In the genomic region with DNA sequence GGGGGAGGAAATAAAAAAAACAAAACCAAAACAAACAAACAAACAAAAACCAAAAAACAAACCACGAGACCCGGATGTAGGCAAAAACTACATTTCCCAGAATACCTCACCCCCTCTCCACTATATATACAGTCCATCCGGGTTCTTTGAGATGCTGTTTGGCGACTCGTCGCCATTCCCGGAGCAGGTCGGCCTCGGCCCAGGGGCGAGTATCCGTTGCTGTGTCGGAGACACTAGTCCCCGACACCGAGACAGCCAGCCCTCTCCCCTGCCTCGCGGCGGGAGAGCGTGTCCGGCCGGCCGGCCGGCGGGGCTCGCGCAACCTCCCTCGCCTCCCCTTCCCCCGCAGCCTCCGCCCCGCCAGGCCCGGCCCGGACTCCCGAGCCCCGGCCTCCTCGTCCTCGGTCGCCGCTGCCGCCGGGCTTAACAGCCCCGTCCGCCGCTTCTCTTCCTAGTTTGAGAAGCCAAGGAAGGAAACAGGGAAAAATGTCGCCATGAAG, we compare ENCODE assay signal across 8 cellular contexts. TPM values are rescaled to one million over a fixed set of nuclear protein-coding genes. Genes with fewer than 3 reads are reported as not detected.
DNase-seq lines count a peak whose midpoint lies in the region; ATAC-seq and TF ChIP-seq lines count a peak whose summit lies in the region.

A gene (plus strand): TSS at position 154 of the 500 bp plus-strand sequence. CDS start 456 bp downstream, outside the sequence.

- in situ Hi-C loops in HAP-1 (cut with MboI; ENCODE audit: low sequenced_read_pairs) = no loop called here

- H3K36me3 ChIP-seq in HAP-1 (replicated peaks) (peaks cover 12% of the 10 kb centered on the region), gastroesophageal sphincter (no peaks in the 10 kb centered on the region), neuron (ENCODE audit: insufficient read depth, low read length) (peaks cover 27% of the 10 kb centered on the region)

- H3K4me1 ChIP-seq in HAP-1 = peaks cover 32% of the 10 kb centered on the region
- H3K4me1 ChIP-seq in gastroesophageal sphincter = peaks cover 7 to 51% (median 28%) of the 10 kb centered on the region in 3 donors
- peaks cover 24% of the 10 kb centered on the region for H3K4me1 ChIP-seq in neuron (ENCODE audit: insufficient read depth, low read length)

- peak within 1 kb of the TSS; percentile 93 for H3K4me3 Mint-ChIP-seq in activated naive CD4-positive, alpha-beta T cell treated with anti-CD3 and anti-CD28 coated beads, Interleukin-2, amount 10 ng/mL, durations not matched to agents 7 days and 5 days

- peak within 1 kb of the TSS; percentile 67 for H3K4me3 ChIP-seq in HAP-1
- H3K4me3 ChIP-seq in gastroesophageal sphincter = peak within 1 kb of the TSS; percentile 99 to 100
- H3K4me3 ChIP-seq in neuron (ENCODE audit: low read length) = peak within 1 kb of the TSS; percentile 87

- H3K27ac ChIP-seq in gastroesophageal sphincter = peak within 1 kb of the TSS; percentile 97 to 100 (median 98)

- TF ChIP-seq CTCF in gastroesophageal sphincter (IDR thresholded peaks at IDR 0.05) (peak in 1 of 4 experiments; percentile 6), subcutaneous adipose tissue (IDR thresholded peaks at IDR 0.05; ENCODE audit: low read depth) (no peak)

- H3K9me3 Mint-ChIP-seq in activated naive CD4-positive, alpha-beta T cell treated with anti-CD3 and anti-CD28 coated beads, Interleukin-2, amount 10 ng/mL, durations not matched to agents 7 days and 5 days = no peaks in the 10 kb centered on the region

- DNase-seq in ELF-1 (ENCODE audit: low read depth, low spot score) = peak; percentile 86
- peak; percentile 79 to 83 for DNase-seq in HAP-1 (ENCODE audit: low spot score in 2 of 2)
- DNase-seq in MV-4-11 (lab: John Stamatoyannopoulos, UW) = peak; percentile 78
- peak; percentile 93 for DNase-seq in SK-N-DZ (ENCODE audit: low spot score)
- DNase-seq in activated naive CD4-positive, alpha-beta T cell treated with anti-CD3 and anti-CD28 coated beads, Interleukin-2, amount 10 ng/mL, durations not matched to agents 7 days and 5 days = peak; percentile 82

- H2AFZ ChIP-seq in neuron (ENCODE audit: low read depth, low read length) = peak within 1 kb of the TSS; percentile 87

- no peaks in the 10 kb centered on the region for H3K27me3 Mint-ChIP-seq in activated naive CD4-positive, alpha-beta T cell treated with anti-CD3 and anti-CD28 coated beads, Interleukin-2, amount 10 ng/mL, durations not matched to agents 7 days and 5 days

- peak within 1 kb of the TSS; percentile 95 for H3K27ac Mint-ChIP-seq in activated naive CD4-positive, alpha-beta T cell treated with anti-CD3 and anti-CD28 coated beads, Interleukin-2, amount 10 ng/mL, durations not matched to agents 7 days and 5 days

- peaks cover 63% of the 10 kb centered on the region for H3K4me1 Mint-ChIP-seq in activated naive CD4-positive, alpha-beta T cell treated with anti-CD3 and anti-CD28 coated beads, Interleukin-2, amount 10 ng/mL, durations not matched to agents 7 days and 5 days

- ATAC-seq in gastroesophageal sphincter = peak; percentile 84

- H3K9me3 ChIP-seq in HAP-1 = no peaks in the 10 kb centered on the region
- H3K9me3 ChIP-seq in gastroesophageal sphincter = no peaks in the 10 kb centered on the region
- H3K9me3 ChIP-seq in neuron (ENCODE audit: low read length) = no peaks in the 10 kb centered on the region

- WGBS in gastroesophageal sphincter (ENCODE audit: low coverage in 1 of 2), 2 donors = 0% methylated on average over 4 to 6 of the region's 43 CpGs

- H3K27me3 ChIP-seq in HAP-1 (ENCODE audit: low read depth) (no peaks in the 10 kb centered on the region), gastroesophageal sphincter (no peaks in the 10 kb centered on the region), neuron (ENCODE audit: insufficient read depth, low read length) (no peaks in the 10 kb centered on the region)

- CTCF ChIA-PET in activated naive CD4-positive, alpha-beta T cell treated with anti-CD3 and anti-CD28 coated beads, Interleukin-2, amount 10 ng/mL, durations not matched to agents 7 days and 5 days (lab: Charles Lee) = no interaction called here

- peak; percentile 95 for TF ChIP-seq POLR2A in gastroesophageal sphincter (IDR thresholded peaks at IDR 0.05)

- H3K36me3 Mint-ChIP-seq in activated naive CD4-positive, alpha-beta T cell treated with anti-CD3 and anti-CD28 coated beads, Interleukin-2, amount 10 ng/mL, durations not matched to agents 7 days and 5 days = peaks cover 31% of the 10 kb centered on the region

- TF ChIP-seq EP300 in gastroesophageal sphincter (IDR thresholded peaks at IDR 0.05) = no peak

RNA-seq across cellular contexts. Expression of the gene that starts here (rescaled TPM):
- 60.2 and 107 TPM in 2 replicates for polyA plus RNA-seq in SK-N-DZ (2014; cell fraction: cytosol; rRNA removed)
- polyA plus RNA-seq in SK-N-DZ (2014; cell fraction: nucleus; rRNA removed) = 85.4 and 91.4 TPM in 2 replicates
- 100 to 1,000 TPM; 134 to 273 (median 161) TPM for total RNA-seq in gastroesophageal sphincter
- 100 to 1,000 TPM; 147 to 314 (median 180) TPM for total RNA-seq in subcutaneous adipose tissue

Comparison
In these comparisons a context has a peak if more than half of its experiments do, and no peak if none do; other contexts are left out.
1. Peak in every context shown above with its lines: DNase-seq, ATAC-seq, H3K4me3 ChIP-seq and H3K27ac ChIP-seq.